In the genomic region with DNA sequence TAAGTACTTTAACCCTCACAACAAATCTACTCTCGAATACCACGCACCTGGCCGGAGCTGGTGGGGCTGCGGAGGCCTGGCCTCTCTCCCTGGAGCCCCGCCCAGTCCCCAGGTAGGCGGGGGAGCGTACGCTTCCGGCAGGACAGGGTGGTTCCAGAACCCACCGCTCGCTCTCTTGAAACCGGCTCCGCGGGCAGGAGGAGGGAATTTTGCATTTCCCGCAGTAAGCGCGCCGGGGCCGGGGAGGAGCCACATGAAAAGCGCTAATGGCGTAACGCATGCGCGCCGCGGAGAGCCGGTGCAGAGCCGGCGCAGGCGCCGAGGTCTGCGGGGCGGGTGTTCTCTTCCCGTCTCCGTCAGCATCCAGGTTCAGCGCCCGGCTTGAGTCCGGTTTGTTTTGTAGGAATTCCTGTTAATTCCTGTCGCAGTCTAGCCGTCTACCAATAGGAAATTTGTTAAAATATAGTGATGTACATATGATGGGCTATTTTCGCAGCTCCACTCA, we compare ENCODE assay signal across 8 cellular contexts.
DNase-seq lines count a peak whose midpoint lies in the region; TF ChIP-seq lines count a peak whose summit lies in the region.

No MANE protein-coding gene starts in this region.

- H3K9me3 ChIP-seq in mucosa of rectum (ENCODE audit: control insufficient read depth in 2 of 2, low read length in 2 of 2) = no peaks in the 10 kb centered on the region

- H3K27me3 ChIP-seq in mucosa of rectum (ENCODE audit: control insufficient read depth in 2 of 2, insufficient read depth in 2 of 2, low read length in 2 of 2) = no peaks in the 10 kb centered on the region

- peak overlapping the region; percentile 49 to 73 for H3K4me3 ChIP-seq in mucosa of rectum (ENCODE audit: low read length in 2 of 2)

- H3K4me1 ChIP-seq in mucosa of rectum (ENCODE audit: control insufficient read depth in 2 of 2, insufficient read depth in 2 of 2, low read length in 2 of 2) = peaks cover 3 to 11% of the 10 kb centered on the region in 2 donors

- peak; percentile 27 for TF ChIP-seq POLR2A in erythroblast (IDR thresholded peaks at IDR 0.05; ENCODE audit: low read length)

- peak overlapping the region in 1 of 2 donors; percentile 11 for H3K27ac ChIP-seq in mucosa of rectum (ENCODE audit: low read depth in 2 of 2, low read length in 2 of 2)

- H3K36me3 ChIP-seq in mucosa of rectum (ENCODE audit: control insufficient read depth in 2 of 2, insufficient read depth in 2 of 2, low read length in 2 of 2) = no peaks in the 10 kb centered on the region

- DNase-seq in COLO829 (ENCODE audit: low spot score) (peak; percentile 80), GM20000 (ENCODE audit: low spot score) (peak; percentile 73), HS-27A (ENCODE audit: low read depth) (peak; percentile 39), NOMO-1 treated with DMSO at 0.1 percent for 48 hours (lab: John Stamatoyannopoulos, UW; ENCODE audit: unreplicated experiment) (peak; percentile 56), activated T-cell treated with anti-CD3 and anti-CD28 coated beads for 24 hours (ENCODE audit: low read depth) (peak; percentile 76), erythroblast (lab: John Stamatoyannopoulos, UW) (peak; percentile 75 to 79)
- peak; percentile 87 for DNase-seq in stimulated activated CD8-positive, alpha-beta memory T cell treated with anti-CD3 and anti-CD28 coated beads, Interleukin-4, amount 100 ng/mL, for 48 hours

- TF ChIP-seq CTCF in GM20000 (IDR thresholded peaks at IDR 0.05; ENCODE audit: extremely low read depth, missing control alignments) = no peak

- H3K9ac ChIP-seq in mucosa of rectum (ENCODE audit: low read depth in 1 of 2, low read length in 2 of 2) = peak overlapping the region in 1 of 2 donors; percentile 18
